ENCODE assay signal across 21 cellular contexts in the genomic region with DNA sequence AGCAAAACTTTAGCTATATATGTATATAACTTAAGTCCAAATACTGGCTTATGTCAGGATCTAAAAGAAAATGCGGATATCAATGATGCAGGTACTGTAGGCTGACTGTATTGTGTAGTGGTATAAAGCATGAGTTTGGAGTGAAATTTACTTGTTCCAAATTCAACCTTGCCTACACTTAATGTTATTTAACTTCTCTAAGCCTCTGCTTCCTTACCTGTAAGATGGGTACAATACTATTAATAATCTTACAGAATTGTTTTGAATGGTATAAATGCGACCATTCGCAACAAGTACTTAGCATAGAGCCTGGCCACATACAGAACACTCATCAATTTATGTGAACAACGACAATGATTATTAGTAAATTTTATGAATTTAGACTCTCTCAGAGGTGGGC.
"Had no signal": no experiment of that assay in that cellular context is flagged by ENCODE, and none has a peak within 500 bp of the region (broad histone marks: within the 10 kb centered on the region; RNA-seq: fewer than 3 reads in every experiment).

No MANE protein-coding gene starts in this region.

- H3K27me3 ChIP-seq: body of pancreas, tibial artery had no signal

- H3K36me3 Mint-ChIP-seq: mesothelial cell of epicardium; natural killer cell treated with Interleukin-12 subunit alpha and Interleukin-12 subunit beta and Interleukin-15 and Interleukin-18, amount 100 ng/mL, for 72 hours had no signal

- H3K36me3 ChIP-seq: tibial artery had no signal

- DNase-seq: activated CD4-positive, alpha-beta memory T cell treated with anti-CD3 and anti-CD28 coated beads, Interleukin-2, amount 10 ng/mL, durations not matched to agents 7 days and 5 days; activated CD4-positive, alpha-beta T cell treated with anti-CD3 and anti-CD28 coated beads, Interleukin-2, amount 10 ng/mL, durations not matched to agents 24 days and 14 days; activated effector memory CD4-positive, alpha-beta T cell treated with Interleukin-2 at 50 U/mL for 16 hours; activated naive CD4-positive, alpha-beta T cell treated with anti-CD3 and anti-CD28 coated beads for 36 hours; activated T-cell treated with anti-CD3 and anti-CD28 coated beads, Interleukin-2, amount 50 U/mL, for 72 hours; anterior cingulate cortex; caudate nucleus; effector CD8-positive, alpha-beta T cell; erythroblast; right cardiac atrium; stimulated activated CD4-positive, alpha-beta T cell treated with anti-CD3 and anti-CD28 coated beads, Interleukin-12 subunit alpha, Interleukin-12 subunit beta, amount 100 ng/mL, for 4 hours; stimulated activated CD4-positive, alpha-beta T cell treated with anti-CD3 and anti-CD28 coated beads, Interleukin-4, amount 100 ng/mL, for 4 hours; stimulated activated naive CD8-positive, alpha-beta T cell treated with anti-CD3 and anti-CD28 coated beads, Interleukin-15, Interleukin-2, amounts not matched to agents 100 U/mL and 50 U/mL, for 24 hours; tibial artery had no signal

- H2AFZ ChIP-seq: parathyroid adenoma had no signal

- H3K27ac Mint-ChIP-seq: activated CD4-positive, alpha-beta memory T cell treated with anti-CD3 and anti-CD28 coated beads, Interleukin-2, amount 10 ng/mL, durations not matched to agents 7 days and 5 days; activated CD4-positive, alpha-beta T cell treated with anti-CD3 and anti-CD28 coated beads, Interleukin-2, amount 10 ng/mL, durations not matched to agents 24 days and 14 days; activated naive CD4-positive, alpha-beta T cell treated with anti-CD3 and anti-CD28 coated beads for 36 hours; activated T-cell treated with anti-CD3 and anti-CD28 coated beads, Interleukin-2, amount 50 U/mL, for 72 hours; dendritic cell treated with granulocyte-macrophage colony-stimulating factor and Interleukin-4, amounts not matched to agents 40 ng/mL and 50 ng/mL, for 4 days; natural killer cell treated with Interleukin-12 subunit alpha and Interleukin-12 subunit beta and Interleukin-15 and Interleukin-18, amount 100 ng/mL, for 72 hours had no signal

- H3K9me3 Mint-ChIP-seq: activated CD4-positive, alpha-beta memory T cell treated with anti-CD3 and anti-CD28 coated beads, Interleukin-2, amount 10 ng/mL, durations not matched to agents 7 days and 5 days; activated CD4-positive, alpha-beta T cell treated with anti-CD3 and anti-CD28 coated beads, Interleukin-2, amount 10 ng/mL, durations not matched to agents 24 days and 14 days; activated naive CD4-positive, alpha-beta T cell treated with anti-CD3 and anti-CD28 coated beads for 36 hours; activated T-cell treated with anti-CD3 and anti-CD28 coated beads, Interleukin-2, amount 50 U/mL, for 72 hours; dendritic cell treated with granulocyte-macrophage colony-stimulating factor and Interleukin-4, amounts not matched to agents 40 ng/mL and 50 ng/mL, for 4 days; mesothelial cell of epicardium; natural killer cell treated with Interleukin-12 subunit alpha and Interleukin-12 subunit beta and Interleukin-15 and Interleukin-18, amount 100 ng/mL, for 72 hours had no signal

- H3K4me3 ChIP-seq: body of pancreas, lung, tibial artery had no signal

- H3K9ac ChIP-seq: parathyroid adenoma had no signal

- ATAC-seq: activated T-cell treated with anti-CD3 and anti-CD28 coated beads, Interleukin-2, amount 50 U/mL, for 72 hours; body of pancreas; natural killer cell treated with Interleukin-12 subunit alpha and Interleukin-12 subunit beta and Interleukin-15 and Interleukin-18, amount 100 ng/mL, for 72 hours; stimulated activated naive CD8-positive, alpha-beta T cell treated with anti-CD3 and anti-CD28 coated beads, Interleukin-15, Interleukin-2, amounts not matched to agents 100 U/mL and 50 U/mL, for 24 hours had no signal

- H3K4me3 Mint-ChIP-seq: activated CD4-positive, alpha-beta memory T cell treated with anti-CD3 and anti-CD28 coated beads, Interleukin-2, amount 10 ng/mL, durations not matched to agents 7 days and 5 days; activated CD4-positive, alpha-beta T cell treated with anti-CD3 and anti-CD28 coated beads, Interleukin-2, amount 10 ng/mL, durations not matched to agents 24 days and 14 days; activated naive CD4-positive, alpha-beta T cell treated with anti-CD3 and anti-CD28 coated beads for 36 hours; activated T-cell treated with anti-CD3 and anti-CD28 coated beads, Interleukin-2, amount 50 U/mL, for 72 hours; dendritic cell treated with granulocyte-macrophage colony-stimulating factor and Interleukin-4, amounts not matched to agents 40 ng/mL and 50 ng/mL, for 4 days; mesothelial cell of epicardium; natural killer cell treated with Interleukin-12 subunit alpha and Interleukin-12 subunit beta and Interleukin-15 and Interleukin-18, amount 100 ng/mL, for 72 hours had no signal

- FAIRE-seq: keratinocyte had no signal

- H3K27me3 Mint-ChIP-seq: activated CD4-positive, alpha-beta memory T cell treated with anti-CD3 and anti-CD28 coated beads, Interleukin-2, amount 10 ng/mL, durations not matched to agents 7 days and 5 days; dendritic cell treated with granulocyte-macrophage colony-stimulating factor and Interleukin-4, amounts not matched to agents 40 ng/mL and 50 ng/mL, for 4 days; natural killer cell treated with Interleukin-12 subunit alpha and Interleukin-12 subunit beta and Interleukin-15 and Interleukin-18, amount 100 ng/mL, for 72 hours had no signal

- H3K27ac ChIP-seq: body of pancreas, parathyroid adenoma, tibial artery had no signal

- H3K9me3 ChIP-seq: body of pancreas, tibial artery had no signal
